9 cellular contexts compared by ENCODE assay signal in the genomic region with DNA sequence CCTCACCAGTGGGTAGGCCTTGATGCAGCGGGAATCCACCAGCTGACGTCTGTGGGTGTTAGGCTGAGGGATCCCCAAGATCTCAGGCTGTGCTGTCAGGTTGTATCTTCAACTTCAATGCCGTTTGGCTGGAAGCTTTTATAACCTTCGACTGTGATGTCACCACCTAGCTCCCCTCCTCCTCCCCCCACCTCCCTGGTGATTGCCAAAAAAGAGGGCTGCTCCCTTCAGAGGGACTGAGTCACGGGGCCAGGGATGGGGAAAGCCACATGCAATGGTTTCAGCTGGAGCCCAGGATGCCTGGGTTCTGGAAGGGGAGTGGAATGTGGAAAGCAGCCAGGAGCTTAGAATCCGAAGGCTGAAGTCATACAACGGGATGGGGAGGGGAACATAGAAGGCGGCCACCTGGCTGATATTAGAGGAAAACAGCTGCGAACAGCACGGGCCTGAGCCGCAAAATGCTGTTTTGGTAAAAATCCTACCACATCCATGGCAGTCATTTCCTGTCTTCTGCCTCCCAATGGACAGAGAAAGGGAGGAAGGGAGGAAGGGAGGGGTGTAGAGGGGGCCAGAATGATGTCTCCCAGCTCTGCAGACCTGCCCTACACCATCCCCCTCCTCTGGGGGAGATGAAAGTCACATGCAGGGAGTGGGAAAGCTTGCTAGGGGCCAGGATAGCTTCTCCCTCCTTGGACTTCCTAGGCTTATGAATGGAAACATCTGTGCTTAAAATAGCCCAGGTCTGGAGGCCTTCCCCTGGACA. TPM values are rescaled to one million over a fixed set of nuclear protein-coding genes. Genes with fewer than 3 reads are reported as not detected.
DNase-seq lines count a peak whose midpoint lies in the region; ATAC-seq, FAIRE-seq and TF ChIP-seq lines count a peak whose summit lies in the region.
"Had no signal": no experiment of that assay in that cellular context is flagged by ENCODE, and none has a peak within 500 bp of the region (broad histone marks: within the 10 kb centered on the region; RNA-seq: fewer than 3 reads in every experiment).

LRRN4CL (minus strand) TSS at position 110 of the 763 bp plus-strand sequence. CDS start 1,022 bp downstream, outside the sequence.

- intact Hi-C loops in CD4-positive, alpha-beta memory T cell (cut with micrococcal nuclease): loop anchor here (5.0 kb wide), 1 partner anchor 307 kb away; no protein-coding TSS in a partner anchor

- H3K27ac ChIP-seq in skin epidermis: peak within 1 kb of the TSS in 15 of 21 experiments; percentile 19 to 82 (median 50)
- no peak within 1 kb of the TSS for H3K27ac ChIP-seq in CD4-positive, alpha-beta memory T cell (ENCODE audit: low read depth, low read length)

- H3K4me1 Mint-ChIP-seq in CD4-positive, alpha-beta memory T cell: peaks cover under 1 to 2% (median 1%) of the 10 kb centered on the region in 4 donors

- POLR2A ChIA-PET in CD4-positive, alpha-beta memory T cell (lab: Charles Lee; ENCODE audit: partially characterized antibody): interaction anchor here (0.7 to 1.9 kb wide), 4 partner anchors 9 to 98 kb away, joined by 3 to 9 read pairs (median 4); partner anchors contain the start of genes C11orf98, CSKMT and TUT1

- no peak for FAIRE-seq in H54 (lab: Jason Lieb, UNC)

- CTCF ChIA-PET in CD4-positive, alpha-beta memory T cell (lab: Charles Lee; ENCODE audit: partially characterized antibody): interaction anchor here (0.9 to 1.2 kb wide), 4 partner anchors 10 to 136 kb away, joined by 3 to 5 read pairs (median 3); no protein-coding TSS in a partner anchor

- no peak for TF ChIP-seq POLR2A in H54 (IDR thresholded peaks at IDR 0.05; ENCODE audit: low read depth, low read length)

- H3K4me3 ChIP-seq in astrocyte of the spinal cord (ENCODE audit: low read depth, low read length) (no peak within 1 kb of the TSS), skin epidermis (peak within 1 kb of the TSS in 2 of 7 experiments; percentile 13 to 33)
- no peak within 1 kb of the TSS for H3K4me3 ChIP-seq in CD4-positive, alpha-beta memory T cell (ENCODE audit: low read length in 2 of 2)

- no peak for TF ChIP-seq CTCF in astrocyte of the spinal cord (IDR thresholded peaks at IDR 0.05; ENCODE audit: low read depth, low read length)

- peaks cover 10 to 12% of the 10 kb centered on the region in 2 donors for H3K36me3 Mint-ChIP-seq in CD4-positive, alpha-beta memory T cell

- no peak within 1 kb of the TSS for H3K4me3 Mint-ChIP-seq in CD4-positive, alpha-beta memory T cell

- H3K4me1 ChIP-seq in CD4-positive, alpha-beta memory T cell (ENCODE audit: insufficient read depth, low read length): no peaks in the 10 kb centered on the region

- H3K27me3 Mint-ChIP-seq in CD4-positive, alpha-beta memory T cell: peaks cover 0 to 5% of the 10 kb centered on the region in 2 donors

- H3K9me3 ChIP-seq in CD4-positive, alpha-beta memory T cell (ENCODE audit: control insufficient read depth in 1 of 2, low read length in 2 of 2): no peaks in the 10 kb centered on the region

- DNase-seq in H54 (ENCODE audit: insufficient read length, low spot score) (peak; percentile 77), astrocyte of the spinal cord (ENCODE audit: low read depth, low spot score) (peak; percentile 74), hepatic stellate cell (ENCODE audit: low spot score) (peak; percentile 89), CD1c-positive myeloid dendritic cell (ENCODE audit: extremely low spot score) (no peak), HK-2 (ENCODE audit: unreplicated experiment) (no peak)
- no peak for DNase-seq in CD4-positive, alpha-beta memory T cell
- DNase-seq: activated CD4-positive, CD25-positive, alpha-beta regulatory T cell had no signal

- H3K36me3 ChIP-seq in CD4-positive, alpha-beta memory T cell (ENCODE audit: insufficient read depth, low read length): no peaks in the 10 kb centered on the region

- no peaks in the 10 kb centered on the region for H3K9me3 Mint-ChIP-seq in CD4-positive, alpha-beta memory T cell

- H3K27ac Mint-ChIP-seq in CD4-positive, alpha-beta memory T cell: peak within 1 kb of the TSS in 1 of 7 donors; percentile 72

- H3K27me3 ChIP-seq in CD4-positive, alpha-beta memory T cell (ENCODE audit: insufficient read depth, low read length): no peaks in the 10 kb centered on the region

- no peak for ATAC-seq in HG03469 (IDR thresholded peaks at IDR 0.05; ENCODE audit: unreplicated experiment)

- in situ Hi-C loops in astrocyte of the spinal cord (cut with HindIII; ENCODE audit: low sequenced_read_pairs): no loop called here

RNA-seq across cellular contexts. Expression of gene LRRN4CL, which starts in this region (rescaled TPM):
- under 1 TPM; 0.11 to 0.12 TPM for total RNA-seq in CD4-positive, alpha-beta memory T cell
- not detected for polyA plus RNA-seq in CD4-positive, alpha-beta memory T cell

Comparison
In these comparisons a context has a peak if more than half of its experiments do, and no peak if none do; other contexts are left out.
1. DNase-seq: peak in H54 (single experiment), astrocyte of the spinal cord (single experiment) and hepatic stellate cell (single experiment); none in CD4-positive, alpha-beta memory T cell (0 of 5), CD1c-positive myeloid dendritic cell (single experiment) and HK-2 (single experiment).